ENCODE assay signal across 17 cellular contexts in genomic region chr1:19988269-19989006, GRCh38. TPM values are rescaled to one million over a fixed set of nuclear protein-coding genes. Genes with fewer than 3 reads are reported as not detected.
"Had no signal": no experiment of that assay in that cellular context is flagged by ENCODE, and none has a peak within 500 bp of the region (broad histone marks: within the 10 kb centered on the region; RNA-seq: fewer than 3 reads in every experiment).

No MANE protein-coding gene starts in this region.

- H3K4me1 ChIP-seq: esophagus squamous epithelium, left ventricle myocardium inferior, psoas muscle had no signal

- H3K27ac ChIP-seq: cardiac muscle cell, esophagus squamous epithelium, left ventricle myocardium inferior, psoas muscle had no signal

- H3K36me3 ChIP-seq: cardiac muscle cell, esophagus squamous epithelium, left ventricle myocardium inferior had no signal

- H3K4me3 Mint-ChIP-seq: activated CD4-positive, alpha-beta memory T cell treated with anti-CD3 and anti-CD28 coated beads, Interleukin-2, amount 10 ng/mL, durations not matched to agents 7 days and 5 days; activated naive CD8-positive, alpha-beta T cell treated with anti-CD3 and anti-CD28 coated beads, Interleukin-2, amount 50 U/mL, for 24 hours; nephron progenitor cell had no signal

- H3K9me3 ChIP-seq: esophagus squamous epithelium, left ventricle myocardium inferior, psoas muscle had no signal

- DNase-seq: activated CD4-positive, alpha-beta memory T cell treated with anti-CD3 and anti-CD28 coated beads, Interleukin-2, amount 10 ng/mL, durations not matched to agents 7 days and 5 days; activated naive CD4-positive, alpha-beta T cell treated with Interleukin-2 at 50 U/mL for 16 hours; activated naive CD8-positive, alpha-beta T cell treated with anti-CD3 and anti-CD28 coated beads, Interleukin-2, amount 50 U/mL, for 24 hours; esophagus squamous epithelium; foreskin fibroblast; left ventricle myocardium inferior; nephron progenitor cell; psoas muscle; stimulated activated CD4-positive, alpha-beta T cell treated with anti-CD3 and anti-CD28 coated beads, Interleukin-2, amount 100 ng/mL, for 24 hours; stimulated activated naive CD4-positive, alpha-beta T cell treated with Interleukin-2 at 50 U/mL for 16 hours had no signal

- H3K27ac Mint-ChIP-seq: activated CD4-positive, alpha-beta memory T cell treated with anti-CD3 and anti-CD28 coated beads, Interleukin-2, amount 10 ng/mL, durations not matched to agents 7 days and 5 days; activated naive CD8-positive, alpha-beta T cell treated with anti-CD3 and anti-CD28 coated beads, Interleukin-2, amount 50 U/mL, for 24 hours; nephron progenitor cell had no signal

- H3K4me3 ChIP-seq: cardiac muscle cell, esophagus squamous epithelium, left ventricle myocardium inferior, psoas muscle had no signal

- H3K4me1 Mint-ChIP-seq: activated naive CD8-positive, alpha-beta T cell treated with anti-CD3 and anti-CD28 coated beads, Interleukin-2, amount 50 U/mL, for 24 hours had no signal

- ATAC-seq: activated naive CD8-positive, alpha-beta T cell treated with anti-CD3 and anti-CD28 coated beads, Interleukin-2, amount 50 U/mL, for 24 hours; psoas muscle; sciatic nerve had no signal

- H3K9me3 Mint-ChIP-seq: activated CD4-positive, alpha-beta memory T cell treated with anti-CD3 and anti-CD28 coated beads, Interleukin-2, amount 10 ng/mL, durations not matched to agents 7 days and 5 days; activated naive CD8-positive, alpha-beta T cell treated with anti-CD3 and anti-CD28 coated beads, Interleukin-2, amount 50 U/mL, for 24 hours had no signal

- FAIRE-seq: colon, keratinocyte had no signal

RNA-seq across cellular contexts. Expression of gene PLA2G2A, which starts 9.0 kb away (rescaled TPM):
- total RNA-seq: activated CD4-positive, alpha-beta memory T cell treated with anti-CD3 and anti-CD28 coated beads, Interleukin-2, amount 10 ng/mL, durations not matched to agents 7 days and 5 days; cardiac muscle cell; osteoblast; T-helper 2 cell treated with Interferon-gamma antibody and Interleukin-4, amounts not matched to agents 100 ng/mL and 5 ng/mL, for 36 hours; temporal lobe had no signal
